1 cellular context compared by ENCODE assay signal in the genomic region with DNA sequence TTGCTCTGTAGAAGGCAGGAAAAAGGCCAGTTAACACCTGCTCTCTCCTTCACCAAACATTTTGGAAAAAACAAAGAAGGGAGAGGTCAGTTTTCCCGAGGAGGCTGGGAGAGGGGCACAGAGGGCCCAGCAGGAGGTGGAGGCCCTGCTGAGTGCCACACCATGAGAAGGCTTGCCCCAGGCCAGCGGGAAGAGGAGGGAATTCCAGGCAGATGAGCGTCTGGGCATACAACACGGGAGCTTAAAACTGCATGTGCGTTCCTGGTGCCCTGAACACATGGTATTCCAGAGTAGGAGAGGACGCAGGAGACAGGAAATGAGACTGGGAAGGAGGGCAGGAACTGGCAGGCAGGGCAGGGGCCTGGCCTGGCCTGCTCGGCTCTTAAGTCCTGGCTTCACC.
TF ChIP-seq lines count a peak whose summit lies in the region.

No MANE protein-coding gene starts in this region.

TF ChIP-seq in IMR-90, 13 proteins besides CTCF, POLR2A, EP300 and RAD21 (continued from another document):
- TF ChIP-seq, protein P1, sequence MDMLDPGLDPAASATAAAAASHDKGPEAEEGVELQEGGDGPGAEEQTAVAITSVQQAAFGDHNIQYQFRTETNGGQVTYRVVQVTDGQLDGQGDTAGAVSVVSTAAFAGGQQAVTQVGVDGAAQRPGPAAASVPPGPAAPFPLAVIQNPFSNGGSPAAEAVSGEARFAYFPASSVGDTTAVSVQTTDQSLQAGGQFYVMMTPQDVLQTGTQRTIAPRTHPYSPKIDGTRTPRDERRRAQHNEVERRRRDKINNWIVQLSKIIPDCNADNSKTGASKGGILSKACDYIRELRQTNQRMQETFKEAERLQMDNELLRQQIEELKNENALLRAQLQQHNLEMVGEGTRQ (IDR thresholded peaks at IDR 0.05; ENCODE audit: low read depth, low read length) = no peak
- TF ChIP-seq CEBPB (IDR thresholded peaks at IDR 0.05; ENCODE audit: low read depth, low read length) (no peak), MXI1 (IDR thresholded peaks at IDR 0.05; ENCODE audit: borderline replicate concordance, low read depth, low read length) (no peak), SMC3 (IDR thresholded peaks at IDR 0.05; ENCODE audit: low read depth, low read length) (no peak), MAZ (IDR thresholded peaks at IDR 0.05; ENCODE audit: borderline replicate concordance, low read depth, low read length) (no peak)
- TF ChIP-seq, protein P2, sequence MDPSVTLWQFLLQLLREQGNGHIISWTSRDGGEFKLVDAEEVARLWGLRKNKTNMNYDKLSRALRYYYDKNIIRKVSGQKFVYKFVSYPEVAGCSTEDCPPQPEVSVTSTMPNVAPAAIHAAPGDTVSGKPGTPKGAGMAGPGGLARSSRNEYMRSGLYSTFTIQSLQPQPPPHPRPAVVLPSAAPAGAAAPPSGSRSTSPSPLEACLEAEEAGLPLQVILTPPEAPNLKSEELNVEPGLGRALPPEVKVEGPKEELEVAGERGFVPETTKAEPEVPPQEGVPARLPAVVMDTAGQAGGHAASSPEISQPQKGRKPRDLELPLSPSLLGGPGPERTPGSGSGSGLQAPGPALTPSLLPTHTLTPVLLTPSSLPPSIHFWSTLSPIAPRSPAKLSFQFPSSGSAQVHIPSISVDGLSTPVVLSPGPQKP (IDR thresholded peaks at IDR 0.05; ENCODE audit: borderline replicate concordance, low read depth, low read length) = no peak
